ENCODE assay signal across 8 cellular contexts in the genomic region with DNA sequence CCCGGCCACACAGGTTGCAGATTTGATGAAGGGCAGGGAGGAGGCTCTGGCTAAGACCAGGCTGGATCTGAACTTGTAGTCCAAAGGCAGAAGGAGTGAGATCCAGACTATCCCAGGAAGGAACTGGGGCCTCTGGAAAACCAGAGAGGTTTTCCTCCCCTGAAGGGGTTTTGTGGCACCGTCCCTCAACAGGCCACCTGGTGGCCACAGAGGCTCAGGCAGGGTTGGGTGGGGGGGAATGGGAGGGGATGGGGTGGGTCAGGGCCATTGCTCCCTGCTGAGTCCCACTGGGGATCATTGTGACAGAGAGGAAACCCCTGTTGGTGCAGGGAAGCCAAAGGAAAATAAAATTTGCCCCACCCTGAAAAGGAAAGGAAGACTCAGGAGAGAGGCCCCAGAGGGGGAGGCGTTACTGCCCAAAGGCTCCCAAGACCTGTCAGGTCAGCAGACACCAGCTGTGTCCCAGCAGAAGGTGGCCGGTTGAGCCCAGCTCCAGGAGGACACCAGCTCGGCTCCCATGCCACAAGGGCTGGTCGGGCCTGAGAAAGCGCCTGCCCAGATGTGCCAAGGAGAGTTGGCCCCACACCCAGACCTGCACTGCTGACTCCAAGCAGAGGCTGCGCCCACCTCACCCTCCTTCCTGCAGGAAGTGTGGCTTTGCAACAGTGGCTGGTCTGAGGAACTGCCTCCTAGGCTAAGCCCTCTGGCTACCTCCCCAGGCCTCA. TPM values are rescaled to one million over a fixed set of nuclear protein-coding genes. Genes with fewer than 3 reads are reported as not detected.
A peak's percentile ranks its signal among the peaks of the same experiment; 100 is the strongest.
DNase-seq lines count a peak whose midpoint lies in the region; ATAC-seq and TF ChIP-seq lines count a peak whose summit lies in the region.

No MANE protein-coding gene starts in this region.

- ATAC-seq in CD8-positive, alpha-beta T cell, result no peak
- no peak for ATAC-seq in stimulated activated effector memory CD8-positive, alpha-beta T cell treated with anti-CD3 and anti-CD28 coated beads, Interleukin-12 subunit alpha, Interleukin-12 subunit beta, amount 100 ng/mL, for 72 hours
- ATAC-seq in aorta (ENCODE audit: low FRiP score), result no peak

- TF ChIP-seq CTCF in CD8-positive, alpha-beta T cell (IDR thresholded peaks at IDR 0.05), result peak; percentile 27
- TF ChIP-seq CTCF in GM20000 (IDR thresholded peaks at IDR 0.05; ENCODE audit: extremely low read depth, missing control alignments) (peak; percentile 30), Loucy (conservative IDR thresholded peaks at IDR 0.05; ENCODE audit: low read length) (no peak; the same call in 1 of the 2 replicates), epithelial cell of proximal tubule (conservative IDR thresholded peaks at IDR 0.05; ENCODE audit: low read depth, low read length) (peak; percentile 31)

- H3K27me3 ChIP-seq in CD8-positive, alpha-beta T cell (ENCODE audit: insufficient read depth, low read length), result no peaks in the 10 kb centered on the region
- no peaks in the 10 kb centered on the region for H3K27me3 ChIP-seq in Loucy (ENCODE audit: insufficient read depth, low read length, poor library complexity, severe bottlenecking)
- H3K27me3 ChIP-seq in aorta (ENCODE audit: control insufficient read depth in 1 of 2, insufficient read depth in 2 of 2, low read length in 1 of 2), result no peaks in the 10 kb centered on the region

- no peaks in the 10 kb centered on the region for H3K9me3 Mint-ChIP-seq in CD8-positive, alpha-beta T cell
- H3K9me3 Mint-ChIP-seq in stimulated activated effector memory CD8-positive, alpha-beta T cell treated with anti-CD3 and anti-CD28 coated beads, Interleukin-12 subunit alpha, Interleukin-12 subunit beta, amount 100 ng/mL, for 72 hours, result no peaks in the 10 kb centered on the region

- H3K27ac Mint-ChIP-seq in CD8-positive, alpha-beta T cell, result no peak overlapping the region
- peak overlapping the region; percentile 29 for H3K27ac Mint-ChIP-seq in stimulated activated effector memory CD8-positive, alpha-beta T cell treated with anti-CD3 and anti-CD28 coated beads, Interleukin-12 subunit alpha, Interleukin-12 subunit beta, amount 100 ng/mL, for 72 hours

- H3K9ac ChIP-seq in Loucy (ENCODE audit: low read depth, low read length, poor library complexity, severe bottlenecking), result peak overlapping the region; percentile 60

- no peaks in the 10 kb centered on the region for H3F3A ChIP-seq in Loucy (ENCODE audit: low read depth)

- CTCF ChIA-PET in CD8-positive, alpha-beta T cell (lab: Charles Lee), result interaction anchor here (0.9 to 26.7 kb wide), 4 partner anchors 31 to 70 kb away, joined by 3 to 783 read pairs (median 133); no protein-coding TSS in a partner anchor

- no peak overlapping the region for H3K4me3 ChIP-seq in CD8-positive, alpha-beta T cell (ENCODE audit: low read depth, low read length)
- H3K4me3 ChIP-seq in Loucy (ENCODE audit: low read length, poor library complexity, severe bottlenecking), result peak overlapping the region; percentile 10
- no peak overlapping the region for H3K4me3 ChIP-seq in epithelial cell of proximal tubule (ENCODE audit: low read depth, low read length)
- no peak overlapping the region for H3K4me3 ChIP-seq in aorta (ENCODE audit: low read length in 2 of 2)

- H3K9me2 ChIP-seq in Loucy (replicated peaks; ENCODE audit: low read depth, low read length), result no peaks in the 10 kb centered on the region

- H3K27me3 Mint-ChIP-seq in CD8-positive, alpha-beta T cell (ENCODE audit: low read depth), result no peaks in the 10 kb centered on the region

- intact Hi-C loops in CD8-positive, alpha-beta T cell (cut with DNase I, micrococcal nuclease), result no loop called here
- intact Hi-C loops in aorta (cut with DNase I), result loop anchor here in 1 of 2 donors (2.0 kb wide), 1 partner anchor 58 kb away; no protein-coding TSS in a partner anchor

- peaks cover 3% of the 10 kb centered on the region for H3K4me1 Mint-ChIP-seq in CD8-positive, alpha-beta T cell (ENCODE audit: low read depth)
- peaks cover 22% of the 10 kb centered on the region for H3K4me1 Mint-ChIP-seq in stimulated activated effector memory CD8-positive, alpha-beta T cell treated with anti-CD3 and anti-CD28 coated beads, Interleukin-12 subunit alpha, Interleukin-12 subunit beta, amount 100 ng/mL, for 72 hours

- H3K36me3 Mint-ChIP-seq in CD8-positive, alpha-beta T cell, result no peaks in the 10 kb centered on the region
- no peaks in the 10 kb centered on the region for H3K36me3 Mint-ChIP-seq in stimulated activated effector memory CD8-positive, alpha-beta T cell treated with anti-CD3 and anti-CD28 coated beads, Interleukin-12 subunit alpha, Interleukin-12 subunit beta, amount 100 ng/mL, for 72 hours

- peak overlapping the region; percentile 54 for H3K4me2 ChIP-seq in Loucy (ENCODE audit: low read depth, low read length, poor library complexity, severe bottlenecking)

- H3K79me2 ChIP-seq in Loucy (ENCODE audit: insufficient read depth, low read length), result no peaks in the 10 kb centered on the region

- no peaks in the 10 kb centered on the region for H4K20me1 ChIP-seq in Loucy (ENCODE audit: insufficient read depth, low read length, poor library complexity, severe bottlenecking)

- POLR2A ChIA-PET in CD8-positive, alpha-beta T cell (lab: Charles Lee), result interaction anchor here (2.2 kb wide), 1 partner anchor 36 kb away, joined by 8 read pairs; no protein-coding TSS in a partner anchor

- peaks cover 5% of the 10 kb centered on the region for H3K4me1 ChIP-seq in CD8-positive, alpha-beta T cell (ENCODE audit: insufficient read depth, low read length)
- peaks cover 56% of the 10 kb centered on the region for H3K4me1 ChIP-seq in Loucy (ENCODE audit: insufficient read depth, low read length, poor library complexity, severe bottlenecking)
- H3K4me1 ChIP-seq in aorta (ENCODE audit: control insufficient read depth in 1 of 2, insufficient read depth in 2 of 2, low read length in 2 of 2), result peaks cover 0 to 2% of the 10 kb centered on the region in 2 donors

- H3K36me3 ChIP-seq in CD8-positive, alpha-beta T cell (ENCODE audit: insufficient read depth, low read length), result no peaks in the 10 kb centered on the region
- H3K36me3 ChIP-seq in Loucy (ENCODE audit: insufficient read depth, low read length) (no peaks in the 10 kb centered on the region), aorta (ENCODE audit: control insufficient read depth in 1 of 2, insufficient read depth in 2 of 2, low read length in 1 of 2) (no peaks in the 10 kb centered on the region)

- H3K4me3 Mint-ChIP-seq in CD8-positive, alpha-beta T cell, result no peak overlapping the region
- H3K4me3 Mint-ChIP-seq in stimulated activated effector memory CD8-positive, alpha-beta T cell treated with anti-CD3 and anti-CD28 coated beads, Interleukin-12 subunit alpha, Interleukin-12 subunit beta, amount 100 ng/mL, for 72 hours, result no peak overlapping the region

- WGBS in aorta, 2 donors, result 36 to 50% methylated on average over 8 of the region's 8 CpGs

- no peak overlapping the region for H3K27ac ChIP-seq in CD8-positive, alpha-beta T cell (ENCODE audit: low read depth, low read length)
- no peak overlapping the region for H3K27ac ChIP-seq in aorta (ENCODE audit: low read depth in 1 of 2, low read length in 2 of 2)

- no peaks in the 10 kb centered on the region for H3K9me3 ChIP-seq in CD8-positive, alpha-beta T cell (ENCODE audit: low read length)
- H3K9me3 ChIP-seq in Loucy (ENCODE audit: insufficient read depth, low read depth, low read length), result no peaks in the 10 kb centered on the region
- no peaks in the 10 kb centered on the region for H3K9me3 ChIP-seq in aorta (ENCODE audit: control insufficient read depth, low read length)

- H2AFZ ChIP-seq in Loucy (ENCODE audit: low read length), result peak overlapping the region; percentile 39

- no peak for DNase-seq in CD8-positive, alpha-beta T cell
- DNase-seq in GM20000 (ENCODE audit: low spot score), result no peak
- DNase-seq in epithelial cell of proximal tubule (ENCODE audit: low read depth), result no peak
- no peak for DNase-seq in stimulated activated effector memory CD8-positive, alpha-beta T cell treated with anti-CD3 and anti-CD28 coated beads, Interleukin-12 subunit alpha, Interleukin-12 subunit beta, amount 100 ng/mL, for 72 hours (ENCODE audit: low spot score in 2 of 2)
- no peak for DNase-seq in Ammon's horn (ENCODE audit: low spot score)
- DNase-seq in aorta, result no peak
- DNase-seq in amniotic stem cell (lab: John Stamatoyannopoulos, UW), result no peak

RNA-seq across cellular contexts. Expression of a gene that starts 37.3 kb away (rescaled TPM):
- 1,000 to 10,000 TPM; 1,661 to 1,675 TPM for total RNA-seq in CD8-positive, alpha-beta T cell
- total RNA-seq in epithelial cell of proximal tubule (1,797 and 2,011 TPM in 2 replicates), aorta (100 to 1,000 TPM; 792 to 882 TPM)
- 1,000 to 10,000 TPM; 1,255 to 2,243 TPM for polyA plus RNA-seq in aorta
